In the genomic region with DNA sequence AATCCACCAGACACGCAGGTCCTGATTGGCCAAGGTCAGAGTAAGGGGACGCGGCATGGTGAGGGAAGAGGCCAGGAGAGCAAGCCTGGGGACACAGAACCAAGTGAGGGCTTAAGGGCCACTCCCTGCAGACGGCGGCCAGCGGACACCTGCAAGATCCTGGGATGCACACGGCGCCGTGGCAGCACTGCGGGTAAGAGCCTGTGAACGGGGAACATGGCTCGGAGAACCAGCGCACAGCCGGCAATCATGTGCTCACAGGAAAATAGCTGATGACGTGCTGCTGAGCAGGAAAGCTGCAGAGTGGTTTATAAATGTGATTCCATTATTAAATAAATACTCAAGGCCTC, we compare ENCODE assay signal across 29 cellular contexts. TPM values are rescaled to one million over a fixed set of nuclear protein-coding genes. Genes with fewer than 3 reads are reported as not detected.
"Had no signal": no experiment of that assay in that cellular context is flagged by ENCODE, and none has a peak within 500 bp of the region (broad histone marks: within the 10 kb centered on the region; RNA-seq: fewer than 3 reads in every experiment).

No MANE protein-coding gene starts in this region.

- H3K4me1 ChIP-seq: colonic mucosa, parathyroid adenoma, psoas muscle, upper lobe of left lung had no signal

- H3K27ac ChIP-seq: colonic mucosa, heart right ventricle, parathyroid adenoma, psoas muscle, spleen, tibial artery, upper lobe of left lung, vagina had no signal

- ATAC-seq: esophagus mucosa; heart right ventricle; left lobe of liver; mucosa of descending colon; natural killer cell; psoas muscle; sciatic nerve; stimulated activated memory B cell treated with anti-CD40 and anti-IgM and Interleukin-4, amounts not matched to agents 10 μg/mL and 1 μg/mL and 100 μg/mL, for 72 hours had no signal

- H3K9me3 ChIP-seq: colonic mucosa, heart right ventricle, mucosa of descending colon, psoas muscle, spleen, tibial artery, upper lobe of left lung, vagina had no signal

- H3K4me3 Mint-ChIP-seq: natural killer cell; neural crest cell; stimulated activated memory B cell treated with anti-CD40 and anti-IgM and Interleukin-4, amounts not matched to agents 10 μg/mL and 1 μg/mL and 100 μg/mL, for 72 hours; stimulated activated naive CD8-positive, alpha-beta T cell treated with anti-CD3 and anti-CD28 coated beads, Interleukin-15, Interleukin-2, amounts not matched to agents 100 ng/mL and 50 ng/mL, for 24 hours had no signal

- H3K27me3 Mint-ChIP-seq: stimulated activated memory B cell treated with anti-CD40 and anti-IgM and Interleukin-4, amounts not matched to agents 10 μg/mL and 1 μg/mL and 100 μg/mL, for 72 hours; stimulated activated naive CD8-positive, alpha-beta T cell treated with anti-CD3 and anti-CD28 coated beads, Interleukin-15, Interleukin-2, amounts not matched to agents 100 ng/mL and 50 ng/mL, for 24 hours had no signal

- H3K9ac ChIP-seq: parathyroid adenoma had no signal

- H3K27me3 ChIP-seq: colonic mucosa, heart right ventricle, spleen, tibial artery, upper lobe of left lung, vagina had no signal

- H3K36me3 ChIP-seq: colonic mucosa, upper lobe of left lung, vagina had no signal

- DNase-seq: colonic mucosa; effector CD4-positive, alpha-beta T cell; heart right ventricle; hypothalamus; islet precursor cell; natural killer cell; occipital lobe; retina; stimulated activated CD4-positive, alpha-beta T cell treated with anti-CD3 and anti-CD28 coated beads, Interleukin-15, amount 100 ng/mL, for 24 hours; stimulated activated CD4-positive, alpha-beta T cell treated with anti-CD3 and anti-CD28 coated beads, Interleukin-1b, Interleukin-23, amount 100 ng/mL, for 48 hours; stimulated activated CD4-positive, alpha-beta T cell treated with anti-CD3 and anti-CD28 coated beads, Interleukin-4, amount 100 ng/mL, for 24 hours; tibial artery had no signal

- H3K27ac Mint-ChIP-seq: natural killer cell; stimulated activated memory B cell treated with anti-CD40 and anti-IgM and Interleukin-4, amounts not matched to agents 10 μg/mL and 1 μg/mL and 100 μg/mL, for 72 hours; stimulated activated naive CD8-positive, alpha-beta T cell treated with anti-CD3 and anti-CD28 coated beads, Interleukin-15, Interleukin-2, amounts not matched to agents 100 ng/mL and 50 ng/mL, for 24 hours had no signal

- H3K4me3 ChIP-seq: colonic mucosa, heart right ventricle, mucosa of descending colon, psoas muscle, spleen, tibial artery, upper lobe of left lung, vagina had no signal

- H3K36me3 Mint-ChIP-seq: natural killer cell; stimulated activated memory B cell treated with anti-CD40 and anti-IgM and Interleukin-4, amounts not matched to agents 10 μg/mL and 1 μg/mL and 100 μg/mL, for 72 hours had no signal

- H2AFZ ChIP-seq: parathyroid adenoma had no signal

- H3K9me3 Mint-ChIP-seq: natural killer cell; neural crest cell; stimulated activated memory B cell treated with anti-CD40 and anti-IgM and Interleukin-4, amounts not matched to agents 10 μg/mL and 1 μg/mL and 100 μg/mL, for 72 hours; stimulated activated naive CD8-positive, alpha-beta T cell treated with anti-CD3 and anti-CD28 coated beads, Interleukin-15, Interleukin-2, amounts not matched to agents 100 ng/mL and 50 ng/mL, for 24 hours had no signal

RNA-seq across cellular contexts. Expression of a gene that starts 45.0 kb away (rescaled TPM):
- total RNA-seq: esophagus mucosa, frontal cortex, heart right ventricle, lower leg skin, natural killer cell, psoas muscle, sciatic nerve, skeletal muscle tissue, temporal lobe, vagina had no signal
- polyA plus RNA-seq: fibroblast of lung had no signal
